ENCODE assay signal across 14 cellular contexts in genomic region chr3:15198686-15199085, GRCh38. TPM values are rescaled to one million over a fixed set of nuclear protein-coding genes. Genes with fewer than 3 reads are reported as not detected.
DNase-seq lines count a peak whose midpoint lies in the region; ATAC-seq lines count a peak whose summit lies in the region.
"Had no signal": no experiment of that assay in that cellular context is flagged by ENCODE, and none has a peak within 500 bp of the region (broad histone marks: within the 10 kb centered on the region; RNA-seq: fewer than 3 reads in every experiment).

No MANE protein-coding gene starts in this region.

- H3K27me3 Mint-ChIP-seq in activated T-cell treated with anti-CD3 and anti-CD28 coated beads, Interleukin-2, amount 50 U/mL, for 24 hours = no peaks in the 10 kb centered on the region
- H3K27me3 Mint-ChIP-seq in activated naive CD8-positive, alpha-beta T cell treated with anti-CD3 and anti-CD28 coated beads, Interleukin-2, amount 50 U/mL, for 24 hours = no peaks in the 10 kb centered on the region
- H3K27me3 Mint-ChIP-seq in activated naive CD8-positive, alpha-beta T cell treated with anti-CD3 and anti-CD28 coated beads for 36 hours = no peaks in the 10 kb centered on the region
- no peaks in the 10 kb centered on the region for H3K27me3 Mint-ChIP-seq in activated T-helper 17 cell treated with anti-CD3 and anti-CD28 coated beads, Interleukin-2, amount 50 U/mL, for 72 hours
- H3K27me3 Mint-ChIP-seq: CD4-positive, alpha-beta T cell had no signal

- H3K4me3 Mint-ChIP-seq in activated T-cell treated with anti-CD3 and anti-CD28 coated beads, Interleukin-2, amount 50 U/mL, for 24 hours = no peak overlapping the region
- no peak overlapping the region for H3K4me3 Mint-ChIP-seq in activated naive CD8-positive, alpha-beta T cell treated with anti-CD3 and anti-CD28 coated beads, Interleukin-2, amount 50 U/mL, for 24 hours
- no peak overlapping the region for H3K4me3 Mint-ChIP-seq in activated naive CD8-positive, alpha-beta T cell treated with anti-CD3 and anti-CD28 coated beads for 36 hours
- H3K4me3 Mint-ChIP-seq in activated T-helper 17 cell treated with anti-CD3 and anti-CD28 coated beads, Interleukin-2, amount 50 U/mL, for 72 hours = peak overlapping the region; percentile 19
- H3K4me3 Mint-ChIP-seq: CD4-positive, alpha-beta T cell; GM23338 had no signal

- H3K36me3 Mint-ChIP-seq in activated T-cell treated with anti-CD3 and anti-CD28 coated beads, Interleukin-2, amount 50 U/mL, for 24 hours (ENCODE audit: low read depth) = no peaks in the 10 kb centered on the region
- H3K36me3 Mint-ChIP-seq in activated naive CD8-positive, alpha-beta T cell treated with anti-CD3 and anti-CD28 coated beads, Interleukin-2, amount 50 U/mL, for 24 hours (ENCODE audit: low read depth) = no peaks in the 10 kb centered on the region
- H3K36me3 Mint-ChIP-seq in activated naive CD8-positive, alpha-beta T cell treated with anti-CD3 and anti-CD28 coated beads for 36 hours = no peaks in the 10 kb centered on the region
- no peaks in the 10 kb centered on the region for H3K36me3 Mint-ChIP-seq in activated T-helper 17 cell treated with anti-CD3 and anti-CD28 coated beads, Interleukin-2, amount 50 U/mL, for 72 hours (ENCODE audit: low read depth)

- ATAC-seq in activated CD4-positive, CD25-positive, alpha-beta regulatory T cell treated with anti-CD3 and anti-CD28 coated beads, Interleukin-2, amount 50 U/mL, for 24 hours = peak; percentile 23 to 44
- peak; percentile 45 for ATAC-seq in activated naive CD8-positive, alpha-beta T cell treated with anti-CD3 and anti-CD28 coated beads, Interleukin-2, amount 50 U/mL, for 24 hours
- ATAC-seq in activated T-helper 17 cell treated with anti-CD3 and anti-CD28 coated beads, Interleukin-2, amount 50 U/mL, for 72 hours (replicated peaks) = peak; percentile 84
- no peak for ATAC-seq in HG02759 (IDR thresholded peaks at IDR 0.05; ENCODE audit: unreplicated experiment)
- ATAC-seq: A549, GM23338 had no signal

- DNase-seq in activated CD4-positive, CD25-positive, alpha-beta regulatory T cell (lab: John Stamatoyannopoulos, UW) = no peak
- DNase-seq in activated T-cell treated with anti-CD3 and anti-CD28 coated beads, Interleukin-2, amount 50 U/mL, for 24 hours = no peak
- DNase-seq in activated T-cell treated with anti-CD3 and anti-CD28 coated beads, Interleukin-2, amount 50 U/mL, for 48 hours = no peak
- DNase-seq in activated naive CD8-positive, alpha-beta T cell treated with anti-CD3 and anti-CD28 coated beads, Interleukin-2, amount 50 U/mL, for 24 hours = no peak
- DNase-seq in activated naive CD8-positive, alpha-beta T cell treated with anti-CD3 and anti-CD28 coated beads for 36 hours = no peak
- DNase-seq: AML-193; Caco-2; CD4-positive, alpha-beta T cell; HCEC 1CT had no signal

- no peaks in the 10 kb centered on the region for H3K9me3 Mint-ChIP-seq in activated T-cell treated with anti-CD3 and anti-CD28 coated beads, Interleukin-2, amount 50 U/mL, for 24 hours
- H3K9me3 Mint-ChIP-seq in activated naive CD8-positive, alpha-beta T cell treated with anti-CD3 and anti-CD28 coated beads, Interleukin-2, amount 50 U/mL, for 24 hours = no peaks in the 10 kb centered on the region
- no peaks in the 10 kb centered on the region for H3K9me3 Mint-ChIP-seq in activated naive CD8-positive, alpha-beta T cell treated with anti-CD3 and anti-CD28 coated beads for 36 hours
- no peaks in the 10 kb centered on the region for H3K9me3 Mint-ChIP-seq in activated T-helper 17 cell treated with anti-CD3 and anti-CD28 coated beads, Interleukin-2, amount 50 U/mL, for 72 hours
- H3K9me3 Mint-ChIP-seq: CD4-positive, alpha-beta T cell had no signal

- H3K27ac Mint-ChIP-seq in activated T-cell treated with anti-CD3 and anti-CD28 coated beads, Interleukin-2, amount 50 U/mL, for 24 hours = peak overlapping the region; percentile 32
- no peak overlapping the region for H3K27ac Mint-ChIP-seq in activated naive CD8-positive, alpha-beta T cell treated with anti-CD3 and anti-CD28 coated beads, Interleukin-2, amount 50 U/mL, for 24 hours
- no peak overlapping the region for H3K27ac Mint-ChIP-seq in activated naive CD8-positive, alpha-beta T cell treated with anti-CD3 and anti-CD28 coated beads for 36 hours
- H3K27ac Mint-ChIP-seq in activated T-helper 17 cell treated with anti-CD3 and anti-CD28 coated beads, Interleukin-2, amount 50 U/mL, for 72 hours = peak overlapping the region; percentile 85
- H3K27ac Mint-ChIP-seq: CD4-positive, alpha-beta T cell; GM23338 had no signal

- H3K4me1 Mint-ChIP-seq in activated T-cell treated with anti-CD3 and anti-CD28 coated beads, Interleukin-2, amount 50 U/mL, for 24 hours (ENCODE audit: low read depth) = peaks cover 22% of the 10 kb centered on the region
- peaks cover 20% of the 10 kb centered on the region for H3K4me1 Mint-ChIP-seq in activated naive CD8-positive, alpha-beta T cell treated with anti-CD3 and anti-CD28 coated beads, Interleukin-2, amount 50 U/mL, for 24 hours
- H3K4me1 Mint-ChIP-seq in activated naive CD8-positive, alpha-beta T cell treated with anti-CD3 and anti-CD28 coated beads for 36 hours = peaks cover 18% of the 10 kb centered on the region
- H3K4me1 Mint-ChIP-seq in activated T-helper 17 cell treated with anti-CD3 and anti-CD28 coated beads, Interleukin-2, amount 50 U/mL, for 72 hours = peaks cover 19% of the 10 kb centered on the region
- H3K4me1 Mint-ChIP-seq: GM23338 had no signal

RNA-seq across cellular contexts. Expression of gene CAPN7, which starts 7.4 kb away (rescaled TPM):
- 10 to 100 TPM; 20.4 to 23.6 TPM for total RNA-seq in activated naive CD8-positive, alpha-beta T cell treated with anti-CD3 and anti-CD28 coated beads for 36 hours
- total RNA-seq in activated T-helper 17 cell treated with anti-CD3 and anti-CD28 coated beads, Interleukin-2, amount 50 U/mL, for 72 hours = 10 to 100 TPM; 32.3 to 38.9 TPM

Comparison
In these comparisons a context has a peak if more than half of its experiments do, and no peak if none do; other contexts are left out.
1. H3K27ac Mint-ChIP-seq: peak in activated T-cell treated with anti-CD3 and anti-CD28 coated beads, Interleukin-2, amount 50 U/mL, for 24 hours (single experiment) and activated T-helper 17 cell treated with anti-CD3 and anti-CD28 coated beads, Interleukin-2, amount 50 U/mL, for 72 hours (single experiment); none in activated naive CD8-positive, alpha-beta T cell treated with anti-CD3 and anti-CD28 coated beads, Interleukin-2, amount 50 U/mL, for 24 hours (single experiment) and activated naive CD8-positive, alpha-beta T cell treated with anti-CD3 and anti-CD28 coated beads for 36 hours (single experiment).